In the genomic region with DNA sequence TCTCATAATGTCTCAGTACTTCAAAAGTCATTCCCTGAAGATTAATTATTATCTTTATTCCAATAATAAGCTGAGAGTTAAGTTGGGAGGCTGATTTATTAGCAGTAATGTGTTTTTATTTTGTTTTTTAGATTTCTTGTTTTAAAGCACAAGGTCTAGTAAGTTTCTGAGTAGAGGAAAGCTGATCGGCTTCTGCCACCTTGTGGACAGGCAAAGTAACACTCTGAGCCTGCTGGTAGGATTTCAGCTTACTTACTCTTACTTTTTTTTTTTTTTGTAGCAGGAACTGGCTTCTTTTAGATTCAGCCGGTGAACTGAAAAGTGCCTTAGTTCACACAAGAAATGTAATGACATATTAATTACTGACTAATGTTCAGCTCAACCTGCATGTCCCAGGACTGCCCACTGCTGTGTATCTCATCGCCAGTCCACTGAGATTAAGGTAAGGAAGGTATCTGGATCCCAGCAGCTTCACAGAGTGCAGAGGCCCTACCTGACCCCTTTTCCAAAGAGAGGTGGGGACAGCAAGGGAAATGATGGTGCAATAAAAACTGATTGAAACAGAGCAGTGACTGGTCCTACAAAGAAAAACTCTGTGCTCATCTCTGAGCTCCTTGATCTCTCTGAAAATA, we compare ENCODE assay signal across 8 cellular contexts.
A peak's percentile ranks its signal among the peaks of the same experiment; 100 is the strongest.
DNase-seq lines count a peak whose midpoint lies in the region; ATAC-seq, FAIRE-seq and TF ChIP-seq lines count a peak whose summit lies in the region.

No MANE protein-coding gene starts in this region.

- POLR2A ChIA-PET in RWPE1 (lab: Yijun Ruan, JAX; ENCODE audit: low non-redundant PET): no interaction called here

- DNase-seq in DND-41 (peak; percentile 46), RWPE1 (ENCODE audit: low spot score) (peak; percentile 44), bronchial epithelial cell (ENCODE audit: low read depth) (peak; percentile 66), kidney (no peak)
- DNase-seq in Jurkat, Clone E6-1 (ENCODE audit: low read depth, low spot score): peak; percentile 75
- peak; percentile 41 for DNase-seq in stimulated activated CD4-positive, alpha-beta T cell treated with anti-CD3 and anti-CD28 coated beads, Interleukin-4, amount 100 ng/mL, for 1 hour
- DNase-seq in effector memory CD4-positive, alpha-beta T cell: no peak

- H3K4me3 ChIP-seq in DND-41 (ENCODE audit: low read depth in 1 of 2, low read length in 2 of 2): no peak overlapping the region
- no peak overlapping the region for H3K4me3 ChIP-seq in Jurkat, Clone E6-1 (ENCODE audit: low read length)
- no peak overlapping the region for H3K4me3 ChIP-seq in bronchial epithelial cell (ENCODE audit: low read depth, low read length)
- no peak overlapping the region for H3K4me3 ChIP-seq in kidney (ENCODE audit: low read length in 2 of 2)
- no peak overlapping the region for H3K4me3 ChIP-seq in effector memory CD4-positive, alpha-beta T cell (ENCODE audit: insufficient read depth, low read depth, low read length, poor library complexity, severe bottlenecking)

- no peak for FAIRE-seq in bronchial epithelial cell (lab: Jason Lieb, UNC)
- FAIRE-seq in kidney (lab: Jason Lieb, UNC): peak; percentile 95

- no peak overlapping the region for H2AFZ ChIP-seq in DND-41 (ENCODE audit: low read depth, low read length)

- H3K36me3 ChIP-seq in DND-41 (ENCODE audit: insufficient read depth, low read length) (no peaks in the 10 kb centered on the region), bronchial epithelial cell (ENCODE audit: control insufficient read depth, insufficient read depth, low read length) (peaks cover 2% of the 10 kb centered on the region), kidney (ENCODE audit: control insufficient read depth in 1 of 2, insufficient read depth in 2 of 2, low read length in 2 of 2) (peaks cover 4 to 11% of the 10 kb centered on the region in 2 donors)
- no peaks in the 10 kb centered on the region for H3K36me3 ChIP-seq in effector memory CD4-positive, alpha-beta T cell (ENCODE audit: control insufficient read depth, insufficient read depth, low read length)

- no peaks in the 10 kb centered on the region for H3K79me2 ChIP-seq in DND-41 (ENCODE audit: insufficient read depth, low read length)

- no peaks in the 10 kb centered on the region for H4K20me1 ChIP-seq in DND-41 (ENCODE audit: insufficient read depth, low read length)

- CTCF ChIA-PET in RWPE1 (lab: Yijun Ruan, JAX): interaction anchor here (0.6 to 4.1 kb wide), 15 partner anchors 14 to 619 kb away, joined by 3 to 55 read pairs (median 4); no protein-coding TSS in a partner anchor

- H3K9me3 ChIP-seq in DND-41 (ENCODE audit: insufficient read depth, low read length, severe bottlenecking): no peaks in the 10 kb centered on the region
- H3K9me3 ChIP-seq in kidney (ENCODE audit: control insufficient read depth in 1 of 2, low read length in 2 of 2): no peaks in the 10 kb centered on the region
- no peaks in the 10 kb centered on the region for H3K9me3 ChIP-seq in effector memory CD4-positive, alpha-beta T cell (ENCODE audit: control insufficient read depth, low read length)

- H3K27ac ChIP-seq in DND-41 (ENCODE audit: low read length): no peak overlapping the region
- H3K27ac ChIP-seq in RWPE1: no peak overlapping the region
- no peak overlapping the region for H3K27ac ChIP-seq in kidney (ENCODE audit: low read depth in 2 of 2, low read length in 2 of 2)
- H3K27ac ChIP-seq in effector memory CD4-positive, alpha-beta T cell (ENCODE audit: insufficient read depth, low read length, poor library complexity, severe bottlenecking): no peak overlapping the region

- no peaks in the 10 kb centered on the region for H3K27me3 ChIP-seq in DND-41 (ENCODE audit: insufficient read depth, low read length, poor library complexity)
- no peaks in the 10 kb centered on the region for H3K27me3 ChIP-seq in bronchial epithelial cell (ENCODE audit: control insufficient read depth, insufficient read depth, low read length)
- no peaks in the 10 kb centered on the region for H3K27me3 ChIP-seq in effector memory CD4-positive, alpha-beta T cell (replicated peaks; ENCODE audit: control insufficient read depth, insufficient read depth, low read length, poor library complexity, severe bottlenecking)

- H3K4me2 ChIP-seq in DND-41 (ENCODE audit: insufficient read depth, low read length): no peak overlapping the region

- ATAC-seq in DND-41 (ENCODE audit: insufficient read depth, low read depth) (peak; percentile 62; the same call in 1 of the 3 replicates), GM19467 (IDR thresholded peaks at IDR 0.05; ENCODE audit: unreplicated experiment) (peak; percentile 89)

- H3K9ac ChIP-seq in DND-41 (ENCODE audit: low read depth, low read length) (no peak overlapping the region), kidney (ENCODE audit: low read length in 2 of 2) (no peak overlapping the region)

- intact Hi-C loops in kidney (cut with DNase I): no loop called here

- peak; percentile 79 for TF ChIP-seq CTCF in DND-41 (IDR thresholded peaks at IDR 0.05; ENCODE audit: borderline replicate concordance, extremely low read depth, low read length, poor library complexity, severe bottlenecking)
- TF ChIP-seq CTCF in RWPE1 (conservative IDR thresholded peaks at IDR 0.05; ENCODE audit: low read depth): peak; percentile 84
- TF ChIP-seq CTCF in bronchial epithelial cell (IDR thresholded peaks at IDR 0.05; ENCODE audit: insufficient read depth, low read length, severe bottlenecking): peak; percentile 77
- TF ChIP-seq CTCF in kidney (IDR thresholded peaks at IDR 0.05; ENCODE audit: borderline replicate concordance, extremely low read depth, insufficient read depth): peak; percentile 75

- H3K4me1 ChIP-seq in DND-41 (ENCODE audit: insufficient read depth, low read length) (no peaks in the 10 kb centered on the region), kidney (ENCODE audit: control insufficient read depth in 1 of 2, insufficient read depth in 1 of 2, low read depth in 1 of 2, low read length in 2 of 2) (peaks cover 0 to 4% of the 10 kb centered on the region in 2 donors)
- H3K4me1 ChIP-seq in effector memory CD4-positive, alpha-beta T cell (ENCODE audit: control insufficient read depth, insufficient read depth, low read length, poor library complexity, severe bottlenecking): no peaks in the 10 kb centered on the region

Comparison
In these comparisons a context has a peak if more than half of its experiments do, and no peak if none do; other contexts are left out.
1. DNase-seq: peak in DND-41 (single experiment), Jurkat, Clone E6-1 (single experiment), RWPE1 (single experiment), bronchial epithelial cell (single experiment) and stimulated activated CD4-positive, alpha-beta T cell treated with anti-CD3 and anti-CD28 coated beads, Interleukin-4, amount 100 ng/mL, for 1 hour (single experiment); none in kidney (single experiment) and effector memory CD4-positive, alpha-beta T cell (0 of 3).
2. Peak in every context shown above with its lines, with median percentiles within 50 percentile points of each other: CTCF ChIP-seq.